In the genomic region with DNA sequence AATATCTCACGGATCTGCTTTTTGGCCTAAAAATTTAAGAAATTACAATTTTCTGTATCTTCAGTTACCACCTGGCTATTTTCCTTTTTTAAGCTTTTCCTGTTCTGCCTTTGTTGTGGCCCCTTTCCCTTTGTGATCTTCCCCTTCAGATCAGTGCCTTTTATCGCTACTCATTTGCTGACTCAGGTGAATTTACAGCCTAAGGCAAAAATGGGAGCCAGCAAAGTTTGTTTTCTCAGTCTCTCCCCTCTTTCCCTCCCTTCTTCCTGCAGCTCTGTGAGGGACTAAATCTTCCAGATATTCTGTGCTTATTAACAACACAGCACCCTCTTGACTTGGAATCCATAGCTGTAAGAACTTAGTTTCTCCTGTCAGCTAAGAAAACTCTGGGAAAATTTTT, we compare ENCODE assay signal across 34 cellular contexts. TPM values are rescaled to one million over a fixed set of nuclear protein-coding genes. Genes with fewer than 3 reads are reported as not detected.
DNase-seq lines count a peak whose midpoint lies in the region; ATAC-seq, FAIRE-seq and TF ChIP-seq lines count a peak whose summit lies in the region.
"Had no signal": no experiment of that assay in that cellular context is flagged by ENCODE, and none has a peak within 500 bp of the region (broad histone marks: within the 10 kb centered on the region; RNA-seq: fewer than 3 reads in every experiment).

No MANE protein-coding gene starts in this region.

- H3K4me1 Mint-ChIP-seq in activated CD8-positive, alpha-beta memory T cell treated with anti-CD3 and anti-CD28 coated beads, Interleukin-2, amount 10 ng/mL, durations not matched to agents 7 days and 5 days: peaks cover 8% of the 10 kb centered on the region

- peaks cover 4% of the 10 kb centered on the region for H3K27me3 Mint-ChIP-seq in activated CD8-positive, alpha-beta memory T cell treated with anti-CD3 and anti-CD28 coated beads, Interleukin-2, amount 10 ng/mL, durations not matched to agents 7 days and 5 days
- H3K27me3 Mint-ChIP-seq: activated naive CD8-positive, alpha-beta T cell treated with anti-CD3 and anti-CD28 coated beads, Interleukin-2, amount 50 U/mL, for 24 hours; dendritic cell treated with granulocyte-macrophage colony-stimulating factor and Interleukin-4, amounts not matched to agents 40 ng/mL and 50 ng/mL, for 4 days; stimulated activated naive B cell treated with anti-CD40 and anti-IgM and Interleukin-4, amounts not matched to agents 10 μg/mL and 1 μg/mL and 100 μg/mL, for 72 hours had no signal

- H3K27ac ChIP-seq in PC-3 (ENCODE audit: low read length): no peak overlapping the region
- no peak overlapping the region for H3K27ac ChIP-seq in small intestine (ENCODE audit: low read depth in 1 of 2, low read length in 1 of 2)
- no peak overlapping the region for H3K27ac ChIP-seq in ascending aorta
- H3K27ac ChIP-seq: 22Rv1, esophagus muscularis mucosa, upper lobe of right lung, WERI-Rb-1 had no signal

- H3K79me2 ChIP-seq in PC-3 (ENCODE audit: low read length): no peaks in the 10 kb centered on the region

- 69 to 88% (median 82%) methylated on average over 2 of the region's 2 CpGs for WGBS in small intestine, 3 donors

- CTCF ChIA-PET in PC-3 (lab: Charles Lee): interaction anchor here (0.6 kb wide), 1 partner anchor 14 kb away, joined by 4 read pairs; no protein-coding TSS in a partner anchor
- CTCF ChIA-PET in activated CD8-positive, alpha-beta memory T cell treated with anti-CD3 and anti-CD28 coated beads, Interleukin-2, amount 10 ng/mL, durations not matched to agents 7 days and 5 days (lab: Charles Lee): interaction anchor here (1.6 kb wide), 1 partner anchor 166 kb away, joined by 6 read pairs; the partner anchor contains the start of gene FMO4

- DNase-seq in NCI-H1417 (lab: John Stamatoyannopoulos, UW) (peak in 2 of 3 experiments; percentile 3 to 49), NCI-H1417 treated with DMSO at 0.1 percent for 48 hours (lab: John Stamatoyannopoulos, UW) (no peak), PC-3 (no peak), left kidney (ENCODE audit: low read depth, low spot score) (peak; percentile 81), small intestine (no peak), ascending aorta (ENCODE audit: low spot score in 2 of 2) (no peak)
- DNase-seq in activated CD8-positive, alpha-beta memory T cell treated with anti-CD3 and anti-CD28 coated beads, Interleukin-2, amount 10 ng/mL, durations not matched to agents 7 days and 5 days: no peak
- no peak for DNase-seq in stimulated activated CD4-positive, alpha-beta T cell treated with anti-CD3 and anti-CD28 coated beads, Interleukin-12 subunit alpha, Interleukin-12 subunit beta, amount 100 ng/mL, for 4 hours
- DNase-seq: activated CD4-positive, alpha-beta T cell treated with anti-CD3 and anti-CD28 coated beads, Interleukin-2, amount 10 ng/mL, durations not matched to agents 7 days and 5 days; activated naive CD8-positive, alpha-beta T cell treated with anti-CD3 and anti-CD28 coated beads, Interleukin-2, amount 50 U/mL, for 24 hours; activated T-cell treated with anti-CD3 and anti-CD28 coated beads, Interleukin-2, amount 50 U/mL, for 48 hours; CD4-positive, CD25-positive, alpha-beta regulatory T cell; central memory CD4-positive, alpha-beta T cell; DMS 273 treated with DMSO at 0.1 percent for 48 hours; endodermal cell; foreskin melanocyte; H7; immature natural killer cell; mesenchymal stem cell; NCI-H1694; NCI-H2171 treated with DMSO at 0.1 percent for 48 hours; NCI-H524; SHP77; stimulated activated CD4-positive, alpha-beta T cell treated with anti-CD3 and anti-CD28 coated beads, Interleukin-4, amount 100 ng/mL, for 4 hours; stimulated activated naive B cell treated with anti-CD40 and anti-IgM and Interleukin-4, amounts not matched to agents 10 μg/mL and 1 μg/mL and 100 μg/mL, for 72 hours; T1000; upper lobe of right lung; WERI-Rb-1 had no signal

- H3K9ac ChIP-seq in PC-3 (ENCODE audit: low read length): no peak overlapping the region

- peak overlapping the region; percentile 14; the same call in 1 of the 2 replicates for H2AFZ ChIP-seq in PC-3 (ENCODE audit: low read length)

- intact Hi-C loops in PC-3 (cut with micrococcal nuclease) (no loop called here), ascending aorta (cut with DNase I) (no loop called here)

- H3K9me3 Mint-ChIP-seq in activated CD8-positive, alpha-beta memory T cell treated with anti-CD3 and anti-CD28 coated beads, Interleukin-2, amount 10 ng/mL, durations not matched to agents 7 days and 5 days (ENCODE audit: low read depth): no peaks in the 10 kb centered on the region
- H3K9me3 Mint-ChIP-seq: activated CD4-positive, alpha-beta T cell treated with anti-CD3 and anti-CD28 coated beads, Interleukin-2, amount 10 ng/mL, durations not matched to agents 7 days and 5 days; activated naive CD8-positive, alpha-beta T cell treated with anti-CD3 and anti-CD28 coated beads, Interleukin-2, amount 50 U/mL, for 24 hours; dendritic cell treated with granulocyte-macrophage colony-stimulating factor and Interleukin-4, amounts not matched to agents 40 ng/mL and 50 ng/mL, for 4 days; endodermal cell; immature natural killer cell; stimulated activated naive B cell treated with anti-CD40 and anti-IgM and Interleukin-4, amounts not matched to agents 10 μg/mL and 1 μg/mL and 100 μg/mL, for 72 hours had no signal

- no peaks in the 10 kb centered on the region for H3K36me3 Mint-ChIP-seq in activated CD8-positive, alpha-beta memory T cell treated with anti-CD3 and anti-CD28 coated beads, Interleukin-2, amount 10 ng/mL, durations not matched to agents 7 days and 5 days
- H3K36me3 Mint-ChIP-seq: CD4-positive, CD25-positive, alpha-beta regulatory T cell; immature natural killer cell; stimulated activated naive B cell treated with anti-CD40 and anti-IgM and Interleukin-4, amounts not matched to agents 10 μg/mL and 1 μg/mL and 100 μg/mL, for 72 hours had no signal

- FAIRE-seq in small intestine (lab: Jason Lieb, UNC): no peak
- FAIRE-seq: GM12892 had no signal

- POLR2A ChIA-PET in PC-3 (lab: Charles Lee; ENCODE audit: unreplicated experiment): interaction anchor here (0.6 kb wide), 1 partner anchor 26 kb away, joined by 6 read pairs; no protein-coding TSS in a partner anchor

- no peak overlapping the region for H3K4me3 Mint-ChIP-seq in activated CD8-positive, alpha-beta memory T cell treated with anti-CD3 and anti-CD28 coated beads, Interleukin-2, amount 10 ng/mL, durations not matched to agents 7 days and 5 days
- H3K4me3 Mint-ChIP-seq: activated CD4-positive, alpha-beta T cell treated with anti-CD3 and anti-CD28 coated beads, Interleukin-2, amount 10 ng/mL, durations not matched to agents 7 days and 5 days; activated naive CD8-positive, alpha-beta T cell treated with anti-CD3 and anti-CD28 coated beads, Interleukin-2, amount 50 U/mL, for 24 hours; dendritic cell treated with granulocyte-macrophage colony-stimulating factor and Interleukin-4, amounts not matched to agents 40 ng/mL and 50 ng/mL, for 4 days; endodermal cell; immature natural killer cell; stimulated activated naive B cell treated with anti-CD40 and anti-IgM and Interleukin-4, amounts not matched to agents 10 μg/mL and 1 μg/mL and 100 μg/mL, for 72 hours had no signal

- H3K27me3 ChIP-seq in PC-3 (ENCODE audit: low read length) (no peaks in the 10 kb centered on the region), small intestine (ENCODE audit: control insufficient read depth in 2 of 2, insufficient read depth in 2 of 2, low read length in 2 of 2) (no peaks in the 10 kb centered on the region), ascending aorta (no peaks in the 10 kb centered on the region)
- H3K27me3 ChIP-seq: esophagus muscularis mucosa, upper lobe of right lung had no signal

- TF ChIP-seq CTCF in PC-3 (conservative IDR thresholded peaks at IDR 0.05; ENCODE audit: low read depth, low read length): no peak
- TF ChIP-seq CTCF in ascending aorta (IDR thresholded peaks at IDR 0.05): no peak

- BruUV-seq in PC-3 (replicated peaks; lab: Mats Ljungman, UMichigan): no TSS peak

- no peak overlapping the region for H3K4me2 ChIP-seq in PC-3 (ENCODE audit: low read length)

- no peaks in the 10 kb centered on the region for H4K20me1 ChIP-seq in PC-3 (ENCODE audit: low read length)

- H3K4me1 ChIP-seq in PC-3 (ENCODE audit: insufficient read depth, low read length): peaks cover 8% of the 10 kb centered on the region
- no peaks in the 10 kb centered on the region for H3K4me1 ChIP-seq in small intestine (ENCODE audit: control insufficient read depth in 2 of 2, insufficient read depth in 1 of 2, low read depth in 1 of 2, low read length in 1 of 2)
- peaks cover 0 to 3% of the 10 kb centered on the region in 2 donors for H3K4me1 ChIP-seq in ascending aorta
- H3K4me1 ChIP-seq: upper lobe of right lung had no signal

- ATAC-seq in PC-3: no peak
- no peak for ATAC-seq in activated CD8-positive, alpha-beta memory T cell treated with anti-CD3 and anti-CD28 coated beads, Interleukin-2, amount 10 ng/mL, durations not matched to agents 7 days and 5 days
- ATAC-seq: activated naive CD8-positive, alpha-beta T cell treated with anti-CD3 and anti-CD28 coated beads, Interleukin-2, amount 50 U/mL, for 24 hours; left lobe of liver; Panc1; stimulated activated naive B cell treated with anti-CD40 and anti-IgM and Interleukin-4, amounts not matched to agents 10 μg/mL and 1 μg/mL and 100 μg/mL, for 72 hours; upper lobe of right lung had no signal

- H3K9me2 ChIP-seq in PC-3 (replicated peaks; ENCODE audit: low read length): no peaks in the 10 kb centered on the region

- no peaks in the 10 kb centered on the region for H3K36me3 ChIP-seq in PC-3 (ENCODE audit: low read depth, low read length)
- no peaks in the 10 kb centered on the region for H3K36me3 ChIP-seq in small intestine (ENCODE audit: control insufficient read depth in 2 of 2, insufficient read depth in 2 of 2, low read length in 2 of 2)
- H3K36me3 ChIP-seq in ascending aorta: no peaks in the 10 kb centered on the region
- H3K36me3 ChIP-seq: esophagus muscularis mucosa, upper lobe of right lung, WERI-Rb-1 had no signal

- H3K9me3 ChIP-seq in PC-3 (ENCODE audit: low read length): no peaks in the 10 kb centered on the region
- H3K9me3 ChIP-seq in small intestine (ENCODE audit: control insufficient read depth, low read depth): no peaks in the 10 kb centered on the region
- H3K9me3 ChIP-seq in ascending aorta: no peaks in the 10 kb centered on the region
- H3K9me3 ChIP-seq: esophagus muscularis mucosa, upper lobe of right lung had no signal

- H3K4me3 ChIP-seq in PC-3 (ENCODE audit: low read length) (no peak overlapping the region), small intestine (ENCODE audit: low read depth in 1 of 2, low read length in 2 of 2) (no peak overlapping the region), ascending aorta (no peak overlapping the region)
- H3K4me3 ChIP-seq: esophagus muscularis mucosa, upper lobe of right lung had no signal

- H3F3A ChIP-seq in PC-3 (ENCODE audit: low read length, unreplicated experiment): no peaks in the 10 kb centered on the region

- no peak overlapping the region for H3K27ac Mint-ChIP-seq in activated CD8-positive, alpha-beta memory T cell treated with anti-CD3 and anti-CD28 coated beads, Interleukin-2, amount 10 ng/mL, durations not matched to agents 7 days and 5 days
- H3K27ac Mint-ChIP-seq: activated CD4-positive, alpha-beta T cell treated with anti-CD3 and anti-CD28 coated beads, Interleukin-2, amount 10 ng/mL, durations not matched to agents 7 days and 5 days; activated naive CD8-positive, alpha-beta T cell treated with anti-CD3 and anti-CD28 coated beads, Interleukin-2, amount 50 U/mL, for 24 hours; dendritic cell treated with granulocyte-macrophage colony-stimulating factor and Interleukin-4, amounts not matched to agents 40 ng/mL and 50 ng/mL, for 4 days; endodermal cell; immature natural killer cell; stimulated activated naive B cell treated with anti-CD40 and anti-IgM and Interleukin-4, amounts not matched to agents 10 μg/mL and 1 μg/mL and 100 μg/mL, for 72 hours had no signal

RNA-seq across cellular contexts. Expression of gene PRRC2C, which starts 5.3 kb away (rescaled TPM):
- total RNA-seq in PC-3 (2014; rRNA removed) (199 and 225 TPM in 2 replicates), ascending aorta (46.3 TPM)
- total RNA-seq in activated CD8-positive, alpha-beta memory T cell treated with anti-CD3 and anti-CD28 coated beads, Interleukin-2, amount 10 ng/mL, durations not matched to agents 7 days and 5 days: 100 to 1,000 TPM; 225 to 244 TPM
- 100 to 1,000 TPM in 2 of 3 donors, 10 to 100 TPM in 1; 37.4 to 221 (median 113) TPM for polyA plus RNA-seq in small intestine

Comparison
In these comparisons a context has a peak if more than half of its experiments do, and no peak if none do; other contexts are left out.
1. DNase-seq: peak in NCI-H1417 (2 of 3) and left kidney (single experiment); none in NCI-H1417 treated with DMSO at 0.1 percent for 48 hours (single experiment), PC-3 (single experiment), activated CD8-positive, alpha-beta memory T cell treated with anti-CD3 and anti-CD28 coated beads, Interleukin-2, amount 10 ng/mL, durations not matched to agents 7 days and 5 days (single experiment), small intestine (single experiment), stimulated activated CD4-positive, alpha-beta T cell treated with anti-CD3 and anti-CD28 coated beads, Interleukin-12 subunit alpha, Interleukin-12 subunit beta, amount 100 ng/mL, for 4 hours (single experiment) and ascending aorta (0 of 2).